In genomic region chr17:28571255-28572122, GRCh38 we compare ENCODE assay signal across 1 cellular context.
A peak's percentile ranks its signal among the peaks of the same experiment; 100 is the strongest.
TF ChIP-seq lines count a peak whose summit lies in the region.

TSS of gene PIGS (minus strand) at chr17:28571524. CDS start at chr17:28571496, 28 bp downstream.

TF ChIP-seq in H1, 55 proteins besides CTCF, POLR2A, EP300 and RAD21:
- TF ChIP-seq GABPA (IDR thresholded peaks at IDR 0.05; ENCODE audit: borderline replicate concordance, insufficient read depth, low read length), result peak; percentile 49; the same call in 1 of the 2 replicates
- TF ChIP-seq TAF1 (IDR thresholded peaks at IDR 0.05; ENCODE audit: low read depth, low read length), result peak; percentile 87
- TF ChIP-seq, protein P1, sequence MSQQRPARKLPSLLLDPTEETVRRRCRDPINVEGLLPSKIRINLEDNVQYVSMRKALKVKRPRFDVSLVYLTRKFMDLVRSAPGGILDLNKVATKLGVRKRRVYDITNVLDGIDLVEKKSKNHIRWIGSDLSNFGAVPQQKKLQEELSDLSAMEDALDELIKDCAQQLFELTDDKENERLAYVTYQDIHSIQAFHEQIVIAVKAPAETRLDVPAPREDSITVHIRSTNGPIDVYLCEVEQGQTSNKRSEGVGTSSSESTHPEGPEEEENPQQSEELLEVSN (IDR thresholded peaks at IDR 0.05), result no peak
- 0 out of 2 replicates have a peak, but pooled peaks have one; percentile 57 for TF ChIP-seq SP1 (IDR thresholded peaks at IDR 0.05; ENCODE audit: low read depth, low read length)
- TF ChIP-seq CHD2 (IDR thresholded peaks at IDR 0.05; ENCODE audit: low read length), result no peak
- TF ChIP-seq PHF8 (conservative IDR thresholded peaks at IDR 0.05; ENCODE audit: low read depth, low read length), result peak; percentile 62
- no peak for TF ChIP-seq EZH2 (IDR thresholded peaks at IDR 0.05; ENCODE audit: low read depth, low read length, severe bottlenecking)
- no peak for TF ChIP-seq SAP30 (IDR thresholded peaks at IDR 0.05; ENCODE audit: insufficient read depth, insufficient replicate concordance, low read length)
- TF ChIP-seq TAF7 (optimal IDR thresholded peaks at IDR 0.05; ENCODE audit: borderline replicate concordance, low read depth, low read length), result peak; percentile 76
- TF ChIP-seq ZNF274 (IDR thresholded peaks at IDR 0.05; ENCODE audit: borderline replicate concordance, extremely low read depth, low read length), result no peak
- peak in 1 of 2 experiments; percentile 31; a peak in 1 of 4 replicates for TF ChIP-seq SIN3A (conservative IDR thresholded peaks at IDR 0.05 in 1 of 2, IDR thresholded peaks at IDR 0.05 in 1 of 2; ENCODE audit: low read depth in 1 of 2, low read length in 2 of 2)
- TF ChIP-seq KDM4A (IDR thresholded peaks at IDR 0.05; ENCODE audit: low read depth, low read length, severe bottlenecking), result peak; percentile 67
- TF ChIP-seq NANOG (IDR thresholded peaks at IDR 0.05; ENCODE audit: insufficient read depth, low read depth, low read length, poor library complexity, severe bottlenecking), result no peak
- no peak for TF ChIP-seq TCF12 (IDR thresholded peaks at IDR 0.05; ENCODE audit: low read depth, low read length)
- TF ChIP-seq KDM5A (IDR thresholded peaks at IDR 0.05; ENCODE audit: low read length), result peak; percentile 67
- TF ChIP-seq EGR1 (IDR thresholded peaks at IDR 0.05; ENCODE audit: borderline replicate concordance, low read depth, low read length), result no peak
- TF ChIP-seq MAFK (IDR thresholded peaks at IDR 0.05; ENCODE audit: low read depth, low read length), result no peak
- TF ChIP-seq ASH2L (IDR thresholded peaks at IDR 0.05; ENCODE audit: low read length), result peak; percentile 36
- TF ChIP-seq SP4 (IDR thresholded peaks at IDR 0.05; ENCODE audit: low read length), result no peak
- peak; percentile 92 for TF ChIP-seq YY1 (IDR thresholded peaks at IDR 0.05; ENCODE audit: low read depth, low read length)
- no peak for TF ChIP-seq CTBP2 (IDR thresholded peaks at IDR 0.05; ENCODE audit: borderline replicate concordance, insufficient read depth, insufficient read length, low read length)
- no peak for TF ChIP-seq TEAD4 (IDR thresholded peaks at IDR 0.05; ENCODE audit: low read depth, low read length)
- TF ChIP-seq SP2 (IDR thresholded peaks at IDR 0.05; ENCODE audit: low read length), result no peak
- peak; percentile 42; the same call in 1 of the 2 replicates for TF ChIP-seq TBP (IDR thresholded peaks at IDR 0.05; ENCODE audit: low read depth, low read length)
- TF ChIP-seq BCL11A (IDR thresholded peaks at IDR 0.05; ENCODE audit: low read depth in 2 of 2, low read length in 2 of 2), result no peak
TF ChIP-seq in H1: peak in this region for 11.
